Comparison of ENCODE assay signal across 35 cellular contexts in the genomic region with DNA sequence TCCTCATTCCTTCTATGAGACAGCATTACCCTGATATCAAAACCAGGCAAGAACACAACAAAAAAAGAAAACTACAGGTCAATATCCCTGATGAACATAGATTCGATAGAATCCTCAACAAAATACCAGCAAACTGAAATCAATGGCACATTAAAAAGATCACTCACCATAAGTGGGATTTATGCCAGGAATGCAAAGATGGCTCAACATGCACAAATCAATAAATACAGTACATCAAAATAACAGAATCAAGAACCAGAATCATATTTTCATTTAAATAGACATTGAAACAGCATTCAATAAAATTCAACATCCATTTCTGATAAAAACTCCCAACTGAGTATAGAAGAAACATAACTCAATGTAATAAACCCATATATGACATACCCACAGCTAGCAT.
"Had no signal": no experiment of that assay in that cellular context is flagged by ENCODE, and none has a peak within 500 bp of the region (broad histone marks: within the 10 kb centered on the region; RNA-seq: fewer than 3 reads in every experiment).

No MANE protein-coding gene starts in this region.

- DNase-seq: MG63, MM.1S, MV-4-11, NCI-H1048, NCI-H1092, NCI-H1092 treated with DMSO at 0.1 percent for 48 hours, NCI-H1105, NCI-H1105 treated with DMSO at 0.1 percent for 48 hours, NCI-H1417 treated with DMSO at 0.1 percent for 48 hours, NCI-H1436, NCI-H1436 treated with DMSO at 0.1 percent for 48 hours, NCI-H146, NCI-H1694, NCI-H1694 treated with DMSO at 0.1 percent for 48 hours, NCI-H187, NCI-H187 treated with DMSO at 0.1 percent for 48 hours, NCI-H1930, NCI-H2029, NCI-H2029 treated with DMSO at 0.1 percent for 48 hours, NCI-H2081, NCI-H2081 treated with DMSO at 0.1 percent for 48 hours, NCI-H2107, NCI-H2171, NCI-H2171 treated with DMSO at 0.1 percent for 48 hours, NCI-H2227 treated with DMSO at 0.1 percent for 48 hours, NCI-H226, NCI-H345, NCI-H446, NCI-H446 treated with DMSO at 0.1 percent for 48 hours, NCI-H510A, NCI-H510A treated with DMSO at 0.1 percent for 48 hours, NCI-H524, NCI-H524 treated with DMSO at 0.1 percent for 48 hours, NCI-H526, NCI-H526 treated with DMSO at 0.1 percent for 48 hours had no signal

- H3K4me3 ChIP-seq: MG63 had no signal

- H3K27me3 ChIP-seq: MG63 had no signal
